In genomic region chr11:64122411-64123101, GRCh38 we compare ENCODE assay signal across 11 cellular contexts. TPM values are rescaled to one million over a fixed set of nuclear protein-coding genes. Genes with fewer than 3 reads are reported as not detected.
DNase-seq lines count a peak whose midpoint lies in the region; ATAC-seq, FAIRE-seq and TF ChIP-seq lines count a peak whose summit lies in the region.
"Had no signal": no experiment of that assay in that cellular context is flagged by ENCODE, and none has a peak within 500 bp of the region (broad histone marks: within the 10 kb centered on the region; RNA-seq: fewer than 3 reads in every experiment).

No MANE protein-coding gene starts in this region.

- no peaks in the 10 kb centered on the region for H3K36me3 Mint-ChIP-seq in stimulated activated effector memory CD8-positive, alpha-beta T cell treated with anti-CD3 and anti-CD28 coated beads, Interleukin-12 subunit alpha, Interleukin-12 subunit beta, amount 100 ng/mL, for 72 hours
- H3K36me3 Mint-ChIP-seq: activated naive CD8-positive, alpha-beta T cell had no signal

- TF ChIP-seq POLR2A in H54 (IDR thresholded peaks at IDR 0.05; ENCODE audit: low read depth, low read length) (no peak), GM12892 (IDR thresholded peaks at IDR 0.05; ENCODE audit: low read depth, low read length) (no peak)

- DNase-seq in NCI-H1417 (lab: John Stamatoyannopoulos, UW): peak; percentile 46 to 79 (median 62)
- DNase-seq in NCI-H1417 treated with DMSO at 0.1 percent for 48 hours (lab: John Stamatoyannopoulos, UW): no peak
- DNase-seq in NCI-H510A treated with DMSO at 0.1 percent for 48 hours (lab: John Stamatoyannopoulos, UW): peak; percentile 79
- peak; percentile 51 for DNase-seq in iPS-NIHi7 (ENCODE audit: extremely low spot score)
- DNase-seq in stimulated activated effector memory CD8-positive, alpha-beta T cell treated with anti-CD3 and anti-CD28 coated beads, Interleukin-12 subunit alpha, Interleukin-12 subunit beta, amount 100 ng/mL, for 72 hours (ENCODE audit: low spot score in 2 of 2): no peak
- no peak for DNase-seq in H54 (ENCODE audit: insufficient read length, low spot score)
- DNase-seq in pons (ENCODE audit: low spot score): no peak
- DNase-seq in GM12892 (ENCODE audit: insufficient read length): no peak
- DNase-seq: activated CD4-positive, CD25-positive, alpha-beta regulatory T cell had no signal

- no peak overlapping the region for H3K4me3 Mint-ChIP-seq in stimulated activated effector memory CD8-positive, alpha-beta T cell treated with anti-CD3 and anti-CD28 coated beads, Interleukin-12 subunit alpha, Interleukin-12 subunit beta, amount 100 ng/mL, for 72 hours
- H3K4me3 Mint-ChIP-seq: activated naive CD8-positive, alpha-beta T cell; nephron had no signal

- FAIRE-seq in H54 (lab: Jason Lieb, UNC): no peak
- FAIRE-seq in GM12892 (lab: Jason Lieb, UNC): no peak

- no peak overlapping the region for H3K27ac Mint-ChIP-seq in stimulated activated effector memory CD8-positive, alpha-beta T cell treated with anti-CD3 and anti-CD28 coated beads, Interleukin-12 subunit alpha, Interleukin-12 subunit beta, amount 100 ng/mL, for 72 hours
- H3K27ac Mint-ChIP-seq: activated naive CD8-positive, alpha-beta T cell had no signal

- no peaks in the 10 kb centered on the region for H3K9me3 Mint-ChIP-seq in stimulated activated effector memory CD8-positive, alpha-beta T cell treated with anti-CD3 and anti-CD28 coated beads, Interleukin-12 subunit alpha, Interleukin-12 subunit beta, amount 100 ng/mL, for 72 hours
- H3K9me3 Mint-ChIP-seq: nephron had no signal

- peaks cover 7% of the 10 kb centered on the region for H3K4me1 Mint-ChIP-seq in stimulated activated effector memory CD8-positive, alpha-beta T cell treated with anti-CD3 and anti-CD28 coated beads, Interleukin-12 subunit alpha, Interleukin-12 subunit beta, amount 100 ng/mL, for 72 hours

- ATAC-seq in stimulated activated effector memory CD8-positive, alpha-beta T cell treated with anti-CD3 and anti-CD28 coated beads, Interleukin-12 subunit alpha, Interleukin-12 subunit beta, amount 100 ng/mL, for 72 hours: peak; percentile 14

RNA-seq across cellular contexts. Expression of gene MACROD1, which starts 43.4 kb away (rescaled TPM):
- polyA plus RNA-seq in GM12892 (2012; ENCODE audit: missing spikeins): 4.2 TPM

Comparison
In these comparisons a context has a peak if more than half of its experiments do, and no peak if none do; other contexts are left out.
1. DNase-seq: peak in NCI-H1417 (3 of 3), NCI-H510A treated with DMSO at 0.1 percent for 48 hours (single experiment) and iPS-NIHi7 (single experiment); none in NCI-H1417 treated with DMSO at 0.1 percent for 48 hours (single experiment), stimulated activated effector memory CD8-positive, alpha-beta T cell treated with anti-CD3 and anti-CD28 coated beads, Interleukin-12 subunit alpha, Interleukin-12 subunit beta, amount 100 ng/mL, for 72 hours (0 of 2), H54 (single experiment), pons (single experiment) and GM12892 (single experiment).